ENCODE assay signal across 8 cellular contexts in the genomic region with DNA sequence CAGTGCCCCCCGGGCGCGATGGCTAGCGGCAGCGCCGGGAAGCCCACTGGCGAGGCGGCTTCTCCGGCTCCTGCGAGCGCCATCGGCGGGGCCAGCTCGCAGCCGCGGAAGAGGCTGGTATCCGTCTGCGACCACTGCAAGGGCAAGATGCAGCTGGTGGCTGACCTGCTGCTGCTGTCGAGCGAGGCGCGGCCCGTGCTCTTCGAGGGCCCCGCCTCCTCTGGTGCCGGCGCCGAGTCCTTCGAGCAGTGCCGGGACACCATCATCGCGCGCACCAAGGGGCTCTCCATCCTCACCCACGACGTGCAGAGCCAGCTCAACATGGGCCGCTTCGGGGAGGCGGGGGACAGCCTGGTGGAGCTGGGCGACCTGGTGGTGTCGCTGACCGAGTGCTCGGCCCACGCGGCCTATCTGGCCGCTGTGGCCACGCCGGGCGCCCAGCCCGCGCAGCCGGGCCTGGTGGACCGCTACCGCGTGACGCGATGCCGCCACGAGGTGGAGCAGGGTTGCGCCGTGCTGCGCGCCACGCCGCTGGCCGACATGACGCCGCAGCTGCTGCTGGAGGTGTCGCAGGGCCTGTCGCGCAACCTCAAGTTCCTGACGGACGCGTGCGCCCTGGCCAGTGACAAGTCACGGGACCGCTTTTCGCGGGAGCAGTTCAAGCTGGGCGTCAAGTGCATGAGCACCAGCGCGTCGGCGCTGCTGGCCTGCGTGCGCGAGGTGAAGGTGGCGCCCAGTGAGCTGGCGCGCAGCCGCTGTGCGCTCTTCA. TPM values are rescaled to one million over a fixed set of nuclear protein-coding genes. Genes with fewer than 3 reads are reported as not detected.
DNase-seq lines count a peak whose midpoint lies in the region; ATAC-seq, FAIRE-seq and TF ChIP-seq lines count a peak whose summit lies in the region.

No MANE protein-coding gene starts in this region.

- H4K20me1 ChIP-seq in keratinocyte (ENCODE audit: control insufficient read depth, extremely low read depth, insufficient read depth, low read length), result no peaks in the 10 kb centered on the region

- CTCF ChIA-PET in activated CD8-positive, alpha-beta memory T cell treated with anti-CD3 and anti-CD28 coated beads, Interleukin-2, amount 10 ng/mL, durations not matched to agents 7 days and 5 days (lab: Charles Lee), result interaction anchor here (0.9 to 3.4 kb wide), 5 partner anchors 8 to 264 kb away, joined by 3 to 25 read pairs (median 14); no protein-coding TSS in a partner anchor

- no peak for FAIRE-seq in keratinocyte (lab: Jason Lieb, UNC)

- no peaks in the 10 kb centered on the region for H3K9me3 Mint-ChIP-seq in activated CD8-positive, alpha-beta memory T cell treated with anti-CD3 and anti-CD28 coated beads, Interleukin-2, amount 10 ng/mL, durations not matched to agents 7 days and 5 days (ENCODE audit: low read depth)

- peak overlapping the region; percentile 95 for H3K9ac ChIP-seq in keratinocyte (ENCODE audit: control insufficient read depth, extremely low read depth, insufficient read depth, low read length)

- H3K4me1 ChIP-seq in ascending aorta, result peaks cover 7 to 25% of the 10 kb centered on the region in 2 donors
- peaks cover 20% of the 10 kb centered on the region for H3K4me1 ChIP-seq in keratinocyte (ENCODE audit: control insufficient read depth, extremely low read depth, insufficient read depth, low read length)

- ATAC-seq in activated CD8-positive, alpha-beta memory T cell treated with anti-CD3 and anti-CD28 coated beads, Interleukin-2, amount 10 ng/mL, durations not matched to agents 7 days and 5 days, result no peak
- no peak for ATAC-seq in omental fat pad (ENCODE audit: low FRiP score)
- no peak for ATAC-seq in HG03457 (IDR thresholded peaks at IDR 0.05; ENCODE audit: unreplicated experiment)

- H3K27me3 ChIP-seq in ascending aorta (no peaks in the 10 kb centered on the region), keratinocyte (ENCODE audit: control insufficient read depth, extremely low read depth, insufficient read depth, low read length) (no peaks in the 10 kb centered on the region)

- peaks cover 42% of the 10 kb centered on the region for H3K79me2 ChIP-seq in keratinocyte (ENCODE audit: control insufficient read depth, insufficient read depth, low read length)

- H3K4me3 ChIP-seq in ascending aorta (peak overlapping the region; percentile 91 to 92), keratinocyte (ENCODE audit: control insufficient read depth in 2 of 3, extremely low read depth in 1 of 3, insufficient read depth in 2 of 3, low read depth in 1 of 3, low read length in 3 of 3) (peak overlapping the region; percentile 90 to 95 (median 92))

- peaks cover 11 to 19% of the 10 kb centered on the region in 2 donors for H3K36me3 ChIP-seq in ascending aorta
- peaks cover 0 to 11% of the 10 kb centered on the region in 2 experiments for H3K36me3 ChIP-seq in keratinocyte (ENCODE audit: control insufficient read depth in 2 of 2, extremely low read depth in 1 of 2, insufficient read depth in 2 of 2, low read length in 2 of 2)

- DNase-seq in activated CD8-positive, alpha-beta memory T cell treated with anti-CD3 and anti-CD28 coated beads, Interleukin-2, amount 10 ng/mL, durations not matched to agents 7 days and 5 days, result no peak
- DNase-seq in activated CD8-positive, alpha-beta memory T cell treated with anti-CD3 and anti-CD28 coated beads, Interleukin-2, amount 50 U/mL, for 4 hours, result no peak
- peak in 1 of 2 donors; percentile 64 for DNase-seq in ascending aorta (ENCODE audit: low spot score in 2 of 2)
- no peak for DNase-seq in keratinocyte (ENCODE audit: low read depth, low spot score)
- DNase-seq in substantia nigra (lab: John Stamatoyannopoulos, UW), result peak in 2 of 49 donors; percentile 55 to 58
- no peak for DNase-seq in omental fat pad (ENCODE audit: low spot score)
- no peak for DNase-seq in HPDE6-E6E7 (ENCODE audit: extremely low spot score)

- H3K4me1 Mint-ChIP-seq in activated CD8-positive, alpha-beta memory T cell treated with anti-CD3 and anti-CD28 coated beads, Interleukin-2, amount 10 ng/mL, durations not matched to agents 7 days and 5 days, result peaks cover 57% of the 10 kb centered on the region

- H3K4me2 ChIP-seq in keratinocyte (ENCODE audit: control insufficient read depth, extremely low read depth, insufficient read depth, low read depth, low read length), result peak overlapping the region; percentile 92

- intact Hi-C loops in ascending aorta (cut with DNase I), result loop anchor here (10.0 kb wide), 1 partner anchor 848 kb away; a partner anchor contains a TSS

- dilution Hi-C loops in keratinocyte (cut with MboI; ENCODE audit: extremely low pct_ligation_motif_present, low sequenced_read_pairs), result no loop called here

- H3K9me1 ChIP-seq in keratinocyte (ENCODE audit: control insufficient read depth, extremely low read depth, insufficient read depth, low read length), result no peaks in the 10 kb centered on the region

- H3K27me3 Mint-ChIP-seq in activated CD8-positive, alpha-beta memory T cell treated with anti-CD3 and anti-CD28 coated beads, Interleukin-2, amount 10 ng/mL, durations not matched to agents 7 days and 5 days, result no peaks in the 10 kb centered on the region

- peak overlapping the region; percentile 43 for H3K27ac Mint-ChIP-seq in activated CD8-positive, alpha-beta memory T cell treated with anti-CD3 and anti-CD28 coated beads, Interleukin-2, amount 10 ng/mL, durations not matched to agents 7 days and 5 days

- peak overlapping the region; percentile 93 to 99 for H3K27ac ChIP-seq in ascending aorta
- H3K27ac ChIP-seq in keratinocyte (ENCODE audit: control insufficient read depth, insufficient read depth, low read length), result no peak overlapping the region
- H3K27ac ChIP-seq in substantia nigra (ENCODE audit: low read depth, low read length, poor library complexity, severe bottlenecking), result peak overlapping the region; percentile 93

- H3K36me3 Mint-ChIP-seq in activated CD8-positive, alpha-beta memory T cell treated with anti-CD3 and anti-CD28 coated beads, Interleukin-2, amount 10 ng/mL, durations not matched to agents 7 days and 5 days, result peaks cover 25% of the 10 kb centered on the region

- H3K9me3 ChIP-seq in ascending aorta (no peaks in the 10 kb centered on the region), keratinocyte (ENCODE audit: control insufficient read depth, low read depth, low read length) (no peaks in the 10 kb centered on the region)

- peak overlapping the region; percentile 73 for H3K4me3 Mint-ChIP-seq in activated CD8-positive, alpha-beta memory T cell treated with anti-CD3 and anti-CD28 coated beads, Interleukin-2, amount 10 ng/mL, durations not matched to agents 7 days and 5 days

- TF ChIP-seq CTCF in ascending aorta (IDR thresholded peaks at IDR 0.05) (no peak), keratinocyte (optimal IDR thresholded peaks at IDR 0.05 in 1 of 3, IDR thresholded peaks at IDR 0.05 in 1 of 3, conservative IDR thresholded peaks at IDR 0.05 in 1 of 3; ENCODE audit: extremely low read depth in 1 of 3, insufficient read depth in 2 of 3, low read length in 3 of 3) (no peak), omental fat pad (IDR thresholded peaks at IDR 0.05) (no peak)

- H2AFZ ChIP-seq in keratinocyte (ENCODE audit: control insufficient read depth, low read length), result no peak overlapping the region

RNA-seq across cellular contexts. Expression of a gene that starts 1.7 kb away (rescaled TPM):
- total RNA-seq in activated CD8-positive, alpha-beta memory T cell treated with anti-CD3 and anti-CD28 coated beads, Interleukin-2, amount 10 ng/mL, durations not matched to agents 7 days and 5 days, result 10 to 100 TPM; 31.2 to 32.3 TPM
- total RNA-seq in ascending aorta (59.3 TPM), omental fat pad (10 to 100 TPM; 39.0 to 59.4 (median 41.8) TPM)
- 3.1 to 4.7 TPM (median 3.3 TPM) in 3 replicates for polyA plus RNA-seq in keratinocyte
- 0.45 TPM for polyA plus RNA-seq in keratinocyte (2011; ENCODE audit: low read depth)
- polyA plus RNA-seq in keratinocyte (2011; cell fraction: cytosol; rRNA removed), result 2.0 and 3.9 TPM in 2 replicates
- 3.3 and 4.3 TPM in 2 replicates for polyA plus RNA-seq in keratinocyte (2011; cell fraction: nucleus; rRNA removed)
- 2.3 and 7.0 TPM in 2 replicates for polyA plus RNA-seq in keratinocyte (2012; ENCODE audit: low replicate concordance)
- polyA minus RNA-seq in keratinocyte, result 1.3 to 4.2 TPM (median 1.8 TPM) in 3 replicates
- 19.6 TPM for polyA minus RNA-seq in keratinocyte (2011; cell fraction: cytosol; rRNA and poly(A)+ RNA removed)
- 6.2 and 6.8 TPM in 2 replicates for polyA minus RNA-seq in keratinocyte (2011; cell fraction: nucleus; rRNA and poly(A)+ RNA removed)

RNA-seq across cellular contexts. Expression of a gene that starts 12.8 kb away (rescaled TPM):
- 10 to 100 TPM; 27.6 to 27.8 TPM for total RNA-seq in activated CD8-positive, alpha-beta memory T cell treated with anti-CD3 and anti-CD28 coated beads, Interleukin-2, amount 10 ng/mL, durations not matched to agents 7 days and 5 days
- 6.4 TPM for total RNA-seq in ascending aorta
- polyA plus RNA-seq in keratinocyte, result 10.9 to 22.3 TPM (median 18.7 TPM) in 3 replicates
- polyA plus RNA-seq in keratinocyte (2011; ENCODE audit: low read depth), result 17.7 TPM
- 9.7 and 11.6 TPM in 2 replicates for polyA plus RNA-seq in keratinocyte (2011; cell fraction: cytosol; rRNA removed)
- polyA plus RNA-seq in keratinocyte (2011; cell fraction: nucleus; rRNA removed), result 21.7 and 26.2 TPM in 2 replicates
- 15.9 and 27.1 TPM in 2 replicates for polyA plus RNA-seq in keratinocyte (2012; ENCODE audit: low replicate concordance)
- 4.3 to 11.6 TPM (median 7.3 TPM) in 3 replicates for polyA minus RNA-seq in keratinocyte
- 20.1 TPM for polyA minus RNA-seq in keratinocyte (2011; cell fraction: cytosol; rRNA and poly(A)+ RNA removed)
- polyA minus RNA-seq in keratinocyte (2011; cell fraction: nucleus; rRNA and poly(A)+ RNA removed), result 11.3 and 22.6 TPM in 2 replicates
- 10 to 100 TPM; 19.5 to 26.1 (median 22.6) TPM for total RNA-seq in omental fat pad
